ENCODE assay signal across 8 cellular contexts in genomic region chr16:87278191-87279093, GRCh38. TPM values are rescaled to one million over a fixed set of nuclear protein-coding genes. Genes with fewer than 3 reads are reported as not detected.
DNase-seq lines count a peak whose midpoint lies in the region; ATAC-seq and TF ChIP-seq lines count a peak whose summit lies in the region.

No MANE protein-coding gene starts in this region.

- H3K27me3 Mint-ChIP-seq in activated T-helper 1 cell treated with anti-CD3 and anti-CD28 coated beads, Interleukin-12 subunit alpha, Interleukin-12 subunit beta, Interleukin-2, Interleukin-4 antibody, amounts not matched to agents 30 ng/mL and 10 ng/mL and 1 ng/mL, durations not matched to agents 14 hours and 24 hours and 36 hours (ENCODE audit: insufficient read depth): no peaks in the 10 kb centered on the region

- H3K9me3 Mint-ChIP-seq in activated T-helper 1 cell treated with anti-CD3 and anti-CD28 coated beads, Interleukin-12 subunit alpha, Interleukin-12 subunit beta, Interleukin-2, Interleukin-4 antibody, amounts not matched to agents 30 ng/mL and 10 ng/mL and 1 ng/mL, durations not matched to agents 14 hours and 24 hours and 36 hours: no peaks in the 10 kb centered on the region

- no peaks in the 10 kb centered on the region for H4K20me1 ChIP-seq in BLaER1

- H3K4me1 ChIP-seq in BLaER1: peaks cover 56% of the 10 kb centered on the region

- H3K36me3 ChIP-seq in BLaER1: no peaks in the 10 kb centered on the region

- peak; percentile 59 for DNase-seq in GM19238 (ENCODE audit: insufficient read length, low spot score)
- peak; percentile 29 for DNase-seq in NCI-H69 (lab: John Stamatoyannopoulos, UW)
- peak; percentile 38 for DNase-seq in activated T-helper 1 cell treated with anti-CD3 and anti-CD28 coated beads, Interleukin-12 subunit alpha, Interleukin-12 subunit beta, Interleukin-2, Interleukin-4 antibody, amounts not matched to agents 30 ng/mL and 10 ng/mL and 1 ng/mL, durations not matched to agents 14 hours and 24 hours and 36 hours (ENCODE audit: low spot score)
- DNase-seq in foreskin melanocyte: peak; percentile 44
- DNase-seq in omental fat pad (ENCODE audit: low spot score): peak; percentile 34

- no peaks in the 10 kb centered on the region for H3K27me3 ChIP-seq in BLaER1

- H3K4me2 ChIP-seq in BLaER1: peak overlapping the region; percentile 88

- peak; percentile 78 for ATAC-seq in omental fat pad (ENCODE audit: low FRiP score)
- no peak for ATAC-seq in GM21529 (IDR thresholded peaks at IDR 0.05; ENCODE audit: unreplicated experiment)
- ATAC-seq in HG03139 (IDR thresholded peaks at IDR 0.05; ENCODE audit: unreplicated experiment): no peak

- H3K4me3 Mint-ChIP-seq in activated T-helper 1 cell treated with anti-CD3 and anti-CD28 coated beads, Interleukin-12 subunit alpha, Interleukin-12 subunit beta, Interleukin-2, Interleukin-4 antibody, amounts not matched to agents 30 ng/mL and 10 ng/mL and 1 ng/mL, durations not matched to agents 14 hours and 24 hours and 36 hours: no peak overlapping the region

- H3K4me3 ChIP-seq in BLaER1: no peak overlapping the region

- intact Hi-C loops in activated T-helper 1 cell treated with anti-CD3 and anti-CD28 coated beads, Interleukin-12 subunit alpha, Interleukin-12 subunit beta, Interleukin-2, Interleukin-4 antibody, amounts not matched to agents 30 ng/mL and 10 ng/mL and 1 ng/mL, durations not matched to agents 14 hours and 24 hours and 36 hours (cut with micrococcal nuclease): loop anchor here (1.0 kb wide), 1 partner anchor 75 kb away; no protein-coding TSS in a partner anchor

- H3K4me1 Mint-ChIP-seq in activated T-helper 1 cell treated with anti-CD3 and anti-CD28 coated beads, Interleukin-12 subunit alpha, Interleukin-12 subunit beta, Interleukin-2, Interleukin-4 antibody, amounts not matched to agents 30 ng/mL and 10 ng/mL and 1 ng/mL, durations not matched to agents 14 hours and 24 hours and 36 hours (ENCODE audit: low read depth): peaks cover 9% of the 10 kb centered on the region

- peaks cover 2% of the 10 kb centered on the region for H3K36me3 Mint-ChIP-seq in activated T-helper 1 cell treated with anti-CD3 and anti-CD28 coated beads, Interleukin-12 subunit alpha, Interleukin-12 subunit beta, Interleukin-2, Interleukin-4 antibody, amounts not matched to agents 30 ng/mL and 10 ng/mL and 1 ng/mL, durations not matched to agents 14 hours and 24 hours and 36 hours (ENCODE audit: low read depth)

- TF ChIP-seq CTCF in omental fat pad (IDR thresholded peaks at IDR 0.05): peak in 1 of 3 donors; percentile 38

- H3K27ac ChIP-seq in BLaER1: peak overlapping the region; percentile 26; the same call in 1 of the 2 replicates

- no peak overlapping the region for H3K9ac ChIP-seq in BLaER1

- no peak overlapping the region for H3K27ac Mint-ChIP-seq in activated T-helper 1 cell treated with anti-CD3 and anti-CD28 coated beads, Interleukin-12 subunit alpha, Interleukin-12 subunit beta, Interleukin-2, Interleukin-4 antibody, amounts not matched to agents 30 ng/mL and 10 ng/mL and 1 ng/mL, durations not matched to agents 14 hours and 24 hours and 36 hours

- H3K9me3 ChIP-seq in BLaER1: no peaks in the 10 kb centered on the region

RNA-seq across cellular contexts. Expression of gene C16orf95, which starts 38.8 kb away (rescaled TPM):
- total RNA-seq in activated T-helper 1 cell treated with anti-CD3 and anti-CD28 coated beads, Interleukin-12 subunit alpha, Interleukin-12 subunit beta, Interleukin-2, Interleukin-4 antibody, amounts not matched to agents 30 ng/mL and 10 ng/mL and 1 ng/mL, durations not matched to agents 14 hours and 24 hours and 36 hours: 9.9 and 10.9 TPM in 2 replicates
- total RNA-seq in omental fat pad: 1 to 10 TPM; 1.6 to 7.1 (median 2.5) TPM
